ENCODE assay signal across 9 cellular contexts in the genomic region with DNA sequence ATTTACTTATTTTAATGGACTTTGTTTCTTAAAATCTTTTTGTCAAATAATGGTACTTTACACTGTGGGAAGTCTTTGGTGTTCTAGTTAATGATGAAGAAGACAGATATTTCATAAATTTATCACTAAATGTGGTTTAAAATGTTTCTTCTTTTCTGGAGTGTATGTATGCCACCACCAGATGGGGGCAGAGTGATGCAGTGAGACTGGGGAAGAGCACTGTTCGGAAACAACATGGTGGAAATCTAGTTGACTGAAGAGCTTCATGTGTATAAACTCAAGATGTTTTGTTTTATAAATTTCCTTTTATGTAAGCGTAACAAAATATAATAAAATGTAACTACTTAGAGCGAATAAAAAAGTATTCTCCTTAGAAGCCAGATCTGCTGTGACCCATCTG.
DNase-seq lines count a peak whose midpoint lies in the region; ATAC-seq and TF ChIP-seq lines count a peak whose summit lies in the region.
"Had no signal": no experiment of that assay in that cellular context is flagged by ENCODE, and none has a peak within 500 bp of the region (broad histone marks: within the 10 kb centered on the region; RNA-seq: fewer than 3 reads in every experiment).

No MANE protein-coding gene starts in this region.

- H3K9me3 ChIP-seq in right atrium auricular region: peaks cover 0 to 11% of the 10 kb centered on the region in 2 donors
- H3K9me3 ChIP-seq in CD8-positive, alpha-beta memory T cell (ENCODE audit: low read length): no peaks in the 10 kb centered on the region

- DNase-seq in HS-5 (ENCODE audit: low read depth) (peak; percentile 22), RWPE1 (ENCODE audit: low spot score) (peak; percentile 36), hepatic stellate cell (ENCODE audit: low spot score) (peak; percentile 10), right atrium auricular region (ENCODE audit: low spot score) (no peak)
- DNase-seq in CD8-positive, alpha-beta memory T cell: no peak
- DNase-seq: left cardiac atrium had no signal

- H3K36me3 Mint-ChIP-seq in CD8-positive, alpha-beta memory T cell: no peaks in the 10 kb centered on the region

- H3K27me3 Mint-ChIP-seq in CD8-positive, alpha-beta memory T cell: no peaks in the 10 kb centered on the region

- H3K4me3 Mint-ChIP-seq in CD8-positive, alpha-beta memory T cell: no peak overlapping the region

- no peaks in the 10 kb centered on the region for H3K36me3 ChIP-seq in right atrium auricular region
- H3K36me3 ChIP-seq in CD8-positive, alpha-beta memory T cell (ENCODE audit: insufficient read depth, low read length): no peaks in the 10 kb centered on the region

- no peaks in the 10 kb centered on the region for H3K4me1 Mint-ChIP-seq in CD8-positive, alpha-beta memory T cell

- no peak overlapping the region for H3K27ac Mint-ChIP-seq in CD8-positive, alpha-beta memory T cell

- H3K27ac ChIP-seq in C4-2B: no peak overlapping the region
- no peak overlapping the region for H3K27ac ChIP-seq in RWPE1
- no peak overlapping the region for H3K27ac ChIP-seq in right atrium auricular region
- no peak overlapping the region for H3K27ac ChIP-seq in CD8-positive, alpha-beta memory T cell (ENCODE audit: low read depth, low read length)

- H3K4me1 ChIP-seq in right atrium auricular region: no peaks in the 10 kb centered on the region
- H3K4me1 ChIP-seq in CD8-positive, alpha-beta memory T cell (ENCODE audit: insufficient read depth, low read length): no peaks in the 10 kb centered on the region

- POLR2A ChIA-PET in RWPE1 (lab: Yijun Ruan, JAX; ENCODE audit: low non-redundant PET): no interaction called here
- POLR2A ChIA-PET in CD8-positive, alpha-beta memory T cell (lab: Charles Lee): no interaction called here

- H3K27me3 ChIP-seq in right atrium auricular region: no peaks in the 10 kb centered on the region
- no peaks in the 10 kb centered on the region for H3K27me3 ChIP-seq in CD8-positive, alpha-beta memory T cell (ENCODE audit: insufficient read depth, low read length, poor library complexity, severe bottlenecking)

- ATAC-seq in GM21825 (IDR thresholded peaks at IDR 0.05; ENCODE audit: unreplicated experiment) (no peak), HG02610 (IDR thresholded peaks at IDR 0.05; ENCODE audit: unreplicated experiment) (no peak)
- ATAC-seq: left cardiac atrium had no signal

- TF ChIP-seq CTCF in C4-2B (conservative IDR thresholded peaks at IDR 0.05): peak; percentile 58
- peak; percentile 41 for TF ChIP-seq CTCF in RWPE1 (conservative IDR thresholded peaks at IDR 0.05; ENCODE audit: low read depth)
- TF ChIP-seq CTCF in right atrium auricular region (IDR thresholded peaks at IDR 0.05): peak in 1 of 2 donors; percentile 43

- CTCF ChIA-PET in RWPE1 (lab: Yijun Ruan, JAX): interaction anchor here (0.6 to 1.2 kb wide), 3 partner anchors 29 to 412 kb away, joined by 3 to 5 read pairs (median 4); no protein-coding TSS in a partner anchor
- CTCF ChIA-PET in CD8-positive, alpha-beta memory T cell (lab: Charles Lee): no interaction called here

- no peak overlapping the region for H3K4me3 ChIP-seq in right atrium auricular region
- no peak overlapping the region for H3K4me3 ChIP-seq in CD8-positive, alpha-beta memory T cell (ENCODE audit: low read length)

- peaks cover 3 to 4% (median 3%) of the 10 kb centered on the region in 5 donors for H3K9me3 Mint-ChIP-seq in CD8-positive, alpha-beta memory T cell

Comparison
In these comparisons a context has a peak if more than half of its experiments do, and no peak if none do; other contexts are left out.
1. DNase-seq: peak in HS-5 (single experiment), RWPE1 (single experiment) and hepatic stellate cell (single experiment); none in right atrium auricular region (single experiment) and CD8-positive, alpha-beta memory T cell (0 of 5).